In genomic region chr17:75404739-75405364, GRCh38 we compare ENCODE assay signal across 8 cellular contexts. TPM values are rescaled to one million over a fixed set of nuclear protein-coding genes. Genes with fewer than 3 reads are reported as not detected.
DNase-seq lines count a peak whose midpoint lies in the region; ATAC-seq and TF ChIP-seq lines count a peak whose summit lies in the region.

No MANE protein-coding gene starts in this region.

- H3K27me3 Mint-ChIP-seq in T-helper 1 cell treated with Interleukin-12 subunit alpha and Interleukin-12 subunit beta and Interleukin-4 antibody, amounts not matched to agents 30 μg/mL and 1 μg/mL, for 36 hours (ENCODE audit: low read depth), result no peaks in the 10 kb centered on the region

- intact Hi-C loops in ascending aorta (cut with DNase I), result loop anchor here (1.0 to 10.0 kb wide), 8 partner anchors 12 to 358 kb away; partner anchors contain the start of genes CASKIN2, KCTD2, MIF4GD and SLC25A19

- peaks cover 7% of the 10 kb centered on the region for H3K4me1 ChIP-seq in HUES6 (ENCODE audit: control insufficient read depth, insufficient read depth, low read length)
- H3K4me1 ChIP-seq in ascending aorta, result peaks cover 12 to 24% of the 10 kb centered on the region in 2 donors

- peak overlapping the region; percentile 95 for H3K4me3 Mint-ChIP-seq in T-helper 1 cell treated with Interleukin-12 subunit alpha and Interleukin-12 subunit beta and Interleukin-4 antibody, amounts not matched to agents 30 μg/mL and 1 μg/mL, for 36 hours

- H3K9me3 ChIP-seq in HUES6 (ENCODE audit: control insufficient read depth, insufficient read depth, low read depth, low read length) (no peaks in the 10 kb centered on the region), ascending aorta (no peaks in the 10 kb centered on the region)

- peaks cover 24% of the 10 kb centered on the region for H3K4me1 Mint-ChIP-seq in T-helper 1 cell treated with Interleukin-12 subunit alpha and Interleukin-12 subunit beta and Interleukin-4 antibody, amounts not matched to agents 30 μg/mL and 1 μg/mL, for 36 hours (ENCODE audit: low read depth)

- H3K27me3 ChIP-seq in HUES6 (ENCODE audit: control insufficient read depth, insufficient read depth, low read length) (no peaks in the 10 kb centered on the region), ascending aorta (no peaks in the 10 kb centered on the region)

- no peak for TF ChIP-seq CTCF in C4-2B (conservative IDR thresholded peaks at IDR 0.05)
- TF ChIP-seq CTCF in ascending aorta (IDR thresholded peaks at IDR 0.05), result no peak
- TF ChIP-seq CTCF in GM13976 (IDR thresholded peaks at IDR 0.05; ENCODE audit: borderline replicate concordance, control extremely low read depth, extremely low read depth, insufficient read depth, missing control alignments), result no peak

- peaks cover 7% of the 10 kb centered on the region for H3K36me3 Mint-ChIP-seq in T-helper 1 cell treated with Interleukin-12 subunit alpha and Interleukin-12 subunit beta and Interleukin-4 antibody, amounts not matched to agents 30 μg/mL and 1 μg/mL, for 36 hours (ENCODE audit: low read depth)

- peak overlapping the region; percentile 92 for H3K9ac ChIP-seq in HUES6 (ENCODE audit: low read length)

- H3K27ac ChIP-seq in C4-2B, result peak overlapping the region; percentile 91
- peak overlapping the region; percentile 87 for H3K27ac ChIP-seq in HUES6 (ENCODE audit: low read depth, low read length)
- H3K27ac ChIP-seq in ascending aorta, result peak overlapping the region; percentile 84 to 94

- peak; percentile 12 for ATAC-seq in GM21390 (IDR thresholded peaks at IDR 0.05; ENCODE audit: unreplicated experiment)

- H3K27ac Mint-ChIP-seq in T-helper 1 cell treated with Interleukin-12 subunit alpha and Interleukin-12 subunit beta and Interleukin-4 antibody, amounts not matched to agents 30 μg/mL and 1 μg/mL, for 36 hours, result peak overlapping the region; percentile 94

- H3K36me3 ChIP-seq in HUES6 (ENCODE audit: control insufficient read depth, insufficient read depth, low read length) (no peaks in the 10 kb centered on the region), ascending aorta (no peaks in the 10 kb centered on the region)

- in situ Hi-C loops in GM13976 (cut with MboI; ENCODE audit: low sequenced_read_pairs, unreplicated experiment), result loop anchor here (10.0 kb wide), 1 partner anchor 80 kb away; no protein-coding TSS in a partner anchor

- peak overlapping the region; percentile 95 for H3K4me3 ChIP-seq in HUES6 (ENCODE audit: low read depth, low read length)
- H3K4me3 ChIP-seq in ascending aorta, result peak overlapping the region; percentile 70 to 96
- H3K4me3 ChIP-seq in iPS-11a (ENCODE audit: low read depth, low read length), result peak overlapping the region; percentile 89
- H3K4me3 ChIP-seq in skeletal muscle cell (ENCODE audit: low read depth, low read length), result peak overlapping the region; percentile 99

- peak in 1 of 2 donors; percentile 71 for DNase-seq in ascending aorta (ENCODE audit: low spot score in 2 of 2)
- no peak for DNase-seq in skeletal muscle cell (ENCODE audit: low read depth)
- DNase-seq in GM13976 (ENCODE audit: low spot score), result no peak

- no peaks in the 10 kb centered on the region for H3K9me3 Mint-ChIP-seq in T-helper 1 cell treated with Interleukin-12 subunit alpha and Interleukin-12 subunit beta and Interleukin-4 antibody, amounts not matched to agents 30 μg/mL and 1 μg/mL, for 36 hours

RNA-seq across cellular contexts. Expression of gene GRB2, which starts 0.6 kb away (rescaled TPM):
- 65.7 TPM for total RNA-seq in ascending aorta

RNA-seq across cellular contexts. Expression of gene TMEM94, which starts 51.6 kb away (rescaled TPM):
- 125 TPM for total RNA-seq in ascending aorta
